Comparison of ENCODE assay signal across 8 cellular contexts in genomic region chr13:60226507-60226906, GRCh38.
DNase-seq lines count a peak whose midpoint lies in the region; ATAC-seq and TF ChIP-seq lines count a peak whose summit lies in the region.

No MANE protein-coding gene starts in this region.

- TF ChIP-seq CTCF in C4-2B (conservative IDR thresholded peaks at IDR 0.05) (peak; percentile 41), SK-N-SH (IDR thresholded peaks at IDR 0.05) (peak; percentile 50), upper lobe of right lung (IDR thresholded peaks at IDR 0.05) (no peak)

- H3K36me3 ChIP-seq in SK-N-SH (replicated peaks in 1 of 2; ENCODE audit: control insufficient read depth in 1 of 2, insufficient read depth in 2 of 2, low read length in 1 of 2) (no peaks in the 10 kb centered on the region), upper lobe of right lung (no peaks in the 10 kb centered on the region)

- H3K9ac ChIP-seq in SK-N-SH = no peak overlapping the region

- no peaks in the 10 kb centered on the region for H3K27me3 ChIP-seq in SK-N-SH (ENCODE audit: insufficient read depth)
- no peaks in the 10 kb centered on the region for H3K27me3 ChIP-seq in upper lobe of right lung

- intact Hi-C loops in upper lobe of right lung (cut with DNase I) = no loop called here

- H4K20me1 ChIP-seq in SK-N-SH (ENCODE audit: insufficient read depth) = no peaks in the 10 kb centered on the region

- ATAC-seq in upper lobe of right lung (no peak), HG03135 (IDR thresholded peaks at IDR 0.05; ENCODE audit: unreplicated experiment) (no peak)

- H3K79me2 ChIP-seq in SK-N-SH (ENCODE audit: insufficient read depth) = no peaks in the 10 kb centered on the region

- TF ChIP-seq EP300 in SK-N-SH (IDR thresholded peaks at IDR 0.05; ENCODE audit: borderline replicate concordance in 1 of 2, low read depth in 1 of 2, low read length in 1 of 2) = no peak

- H3K27ac ChIP-seq in C4-2B (no peak overlapping the region), SK-N-SH (ENCODE audit: low read depth in 2 of 2, low read length in 1 of 2) (no peak overlapping the region), upper lobe of right lung (no peak overlapping the region)

- no peaks in the 10 kb centered on the region for H3K9me2 ChIP-seq in SK-N-SH

- H3K4me3 ChIP-seq in SK-N-SH (ENCODE audit: low read depth in 2 of 2, low read length in 1 of 2) (no peak overlapping the region), upper lobe of right lung (no peak overlapping the region)

- CTCF ChIA-PET in SK-N-SH (lab: Yijun Ruan, JAX) = interaction anchor here (0.6 to 1.9 kb wide), 18 partner anchors 10 to 743 kb away, joined by 3 to 9 read pairs (median 3); no protein-coding TSS in a partner anchor

- H3F3A ChIP-seq in SK-N-SH (replicated peaks; ENCODE audit: insufficient read depth) = no peaks in the 10 kb centered on the region

- no peaks in the 10 kb centered on the region for H3K9me3 ChIP-seq in SK-N-SH
- H3K9me3 ChIP-seq in upper lobe of right lung = no peaks in the 10 kb centered on the region

- no peak overlapping the region for H3K4me2 ChIP-seq in SK-N-SH

- TF ChIP-seq RAD21 in SK-N-SH (IDR thresholded peaks at IDR 0.05; ENCODE audit: low read length) = peak; percentile 81

- H3K4me1 ChIP-seq in SK-N-SH (ENCODE audit: control insufficient read depth in 1 of 2, insufficient read depth in 2 of 2, low read depth in 1 of 2, low read length in 1 of 2) (peaks cover 5 to 18% of the 10 kb centered on the region in 2 experiments; a peak in 3 of 4 replicates), upper lobe of right lung (no peaks in the 10 kb centered on the region)

- WGBS in SK-N-SH (ENCODE audit: low lambda C conversion rate) = 46% methylated on average over 3 of the region's 3 CpGs

- POLR2A ChIA-PET in SK-N-SH (lab: Yijun Ruan, JAX) = no interaction called here

- DNase-seq in HuH-7 (ENCODE audit: low spot score) (peak; percentile 42), SK-N-SH (peak; percentile 57), iPS-NIHi11 (ENCODE audit: low spot score) (peak; percentile 32), upper lobe of right lung (no peak)
- no peak for DNase-seq in activated effector memory CD4-positive, alpha-beta T cell treated with anti-CD3 and anti-CD28 coated beads, Interleukin-2, amount 50 U/mL, for 16 hours
- DNase-seq in stimulated activated naive CD4-positive, alpha-beta T cell treated with Interleukin-2 at 50 U/mL for 16 hours (lab: John Stamatoyannopoulos, UW) = no peak

- H2AFZ ChIP-seq in SK-N-SH (ENCODE audit: low read depth) = no peak overlapping the region

TF ChIP-seq in SK-N-SH, 30 proteins besides CTCF, POLR2A, EP300 and RAD21:
- TF ChIP-seq SMC3 (IDR thresholded peaks at IDR 0.05; ENCODE audit: low read depth, low read length) (peak; percentile 54), CHD2 (IDR thresholded peaks at IDR 0.05; ENCODE audit: low read length, partially characterized antibody) (no peak)

Comparison
In these comparisons a context has a peak if more than half of its experiments do, and no peak if none do; other contexts are left out.
1. DNase-seq: peak in HuH-7 (single experiment), SK-N-SH (single experiment) and iPS-NIHi11 (single experiment); none in upper lobe of right lung (single experiment), activated effector memory CD4-positive, alpha-beta T cell treated with anti-CD3 and anti-CD28 coated beads, Interleukin-2, amount 50 U/mL, for 16 hours (single experiment) and stimulated activated naive CD4-positive, alpha-beta T cell treated with Interleukin-2 at 50 U/mL for 16 hours (single experiment).